8 cellular contexts compared by ENCODE assay signal in the genomic region with DNA sequence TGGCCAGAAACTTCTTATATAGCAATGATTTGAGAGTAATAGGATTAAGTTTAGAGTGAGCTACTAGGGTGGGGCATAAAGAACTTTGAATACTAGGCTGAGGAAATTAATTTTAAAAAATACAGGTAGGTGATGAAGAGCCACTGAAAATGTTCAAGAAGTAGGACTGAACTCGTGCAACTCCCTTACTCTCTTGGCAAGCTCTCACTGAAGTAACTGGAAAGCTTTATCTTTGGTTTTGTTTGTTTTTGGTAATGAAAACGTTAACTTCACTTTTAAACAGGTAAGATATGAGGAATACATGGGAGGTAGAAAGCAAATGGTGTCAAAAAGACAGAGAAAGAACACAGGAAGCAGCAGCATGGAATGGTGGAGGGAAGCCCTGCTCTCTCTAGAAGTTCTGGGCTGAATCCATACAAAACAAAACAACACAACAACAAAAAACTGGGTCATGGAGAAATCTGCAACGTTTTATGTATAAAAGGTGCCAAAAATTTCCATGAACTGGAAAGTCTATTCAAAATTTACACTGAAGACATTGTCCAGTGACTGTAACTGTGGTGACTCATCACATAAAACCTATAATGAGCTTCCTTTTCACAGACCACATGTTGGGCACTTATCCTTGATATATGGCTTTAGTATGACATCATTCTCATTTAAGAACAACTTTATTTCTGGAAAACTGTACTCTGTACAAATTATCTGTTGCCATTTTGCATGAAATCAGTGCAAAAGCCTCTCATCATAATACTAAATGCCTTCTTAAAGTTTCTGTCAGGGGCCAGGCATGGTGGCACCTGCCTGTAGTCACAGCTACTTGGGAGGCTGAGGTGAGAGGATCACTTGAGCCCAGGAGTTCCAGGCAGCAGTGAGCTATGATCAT.
DNase-seq lines count a peak whose midpoint lies in the region; ATAC-seq lines count a peak whose summit lies in the region.

No MANE protein-coding gene starts in this region.

- peak; percentile 58 for DNase-seq in HPDE6-E6E7 (ENCODE audit: extremely low spot score)
- DNase-seq in amniotic epithelial cell (ENCODE audit: low read depth): peak; percentile 93
- DNase-seq in KG1 (lab: John Stamatoyannopoulos, UW): no peak
- no peak for DNase-seq in T-helper 2 cell
- no peak for DNase-seq in T-helper 1 cell

- peak overlapping the region; percentile 89 to 92 for H3K27ac ChIP-seq in mucosa of rectum (ENCODE audit: low read depth in 2 of 2, low read length in 2 of 2)

- no peaks in the 10 kb centered on the region for H3K27me3 ChIP-seq in mucosa of rectum (ENCODE audit: control insufficient read depth in 2 of 2, insufficient read depth in 2 of 2, low read length in 2 of 2)

- H3K9ac ChIP-seq in mucosa of rectum (ENCODE audit: low read depth in 1 of 2, low read length in 2 of 2): peak overlapping the region in 1 of 2 donors; percentile 56

- no peaks in the 10 kb centered on the region for H3K9me3 ChIP-seq in mucosa of rectum (ENCODE audit: control insufficient read depth in 2 of 2, low read length in 2 of 2)

- peak; percentile 51 for ATAC-seq in GM19025 (IDR thresholded peaks at IDR 0.05; ENCODE audit: low read depth, unreplicated experiment)
- ATAC-seq in GM19328 (IDR thresholded peaks at IDR 0.05; ENCODE audit: unreplicated experiment): no peak

- H3K4me3 ChIP-seq in mucosa of rectum (ENCODE audit: low read length in 2 of 2): peak overlapping the region in 1 of 2 donors; percentile 57

- H3K36me3 ChIP-seq in mucosa of rectum (ENCODE audit: control insufficient read depth in 2 of 2, insufficient read depth in 2 of 2, low read length in 2 of 2): no peaks in the 10 kb centered on the region

- H3K4me1 ChIP-seq in mucosa of rectum (ENCODE audit: control insufficient read depth in 2 of 2, insufficient read depth in 2 of 2, low read length in 2 of 2): peaks cover 19 to 24% of the 10 kb centered on the region in 2 donors

Comparison
In these comparisons a context has a peak if more than half of its experiments do, and no peak if none do; other contexts are left out.
1. DNase-seq: peak in HPDE6-E6E7 (single experiment) and amniotic epithelial cell (single experiment); none in KG1 (single experiment), T-helper 2 cell (0 of 5) and T-helper 1 cell (0 of 5).